In the genomic region with DNA sequence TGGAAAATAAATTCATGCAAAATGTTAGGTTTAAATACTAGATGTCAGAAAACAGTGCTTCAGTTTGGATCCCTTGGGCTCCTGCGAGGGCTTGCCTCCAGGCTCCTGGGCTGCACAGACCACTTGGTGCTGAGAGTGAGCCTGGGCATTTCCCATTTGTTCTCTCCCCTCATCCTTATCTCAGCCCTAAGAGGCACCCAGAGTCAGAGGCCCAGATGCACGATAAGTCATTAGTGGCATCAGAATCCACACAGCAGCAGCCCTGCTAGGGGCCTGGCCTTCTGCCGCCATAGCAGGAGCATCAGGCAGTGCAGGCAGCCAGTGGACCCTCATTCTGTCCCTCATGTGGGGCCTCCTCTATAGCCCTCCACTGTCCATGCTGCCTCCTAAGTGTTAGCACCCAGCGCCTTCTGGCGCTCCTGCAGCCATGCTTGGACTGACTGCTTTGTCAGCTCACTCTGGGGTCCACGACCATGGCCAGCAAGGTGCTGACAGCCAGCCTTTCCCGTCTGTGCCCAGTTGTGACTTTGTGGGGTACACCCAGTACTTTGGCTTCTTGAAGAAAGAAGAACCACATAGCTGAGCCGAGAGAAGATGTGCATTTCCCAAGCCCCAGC, we compare ENCODE assay signal across 30 cellular contexts.
"Had no signal": no experiment of that assay in that cellular context is flagged by ENCODE, and none has a peak within 500 bp of the region (broad histone marks: within the 10 kb centered on the region; RNA-seq: fewer than 3 reads in every experiment).

No MANE protein-coding gene starts in this region.

- DNase-seq: colonic mucosa; effector CD8-positive, alpha-beta T cell; endodermal cell; foreskin fibroblast; gastrocnemius medialis; heart right ventricle; hippocampal formation; immature natural killer cell; mesenchymal stem cell; midbrain; naive thymus-derived CD8-positive, alpha-beta T cell; nephron progenitor cell; occipital lobe; ovary; posterior cingulate gyrus; psoas muscle; right cardiac atrium; sigmoid colon; stimulated activated CD4-positive, alpha-beta T cell treated with anti-CD3 and anti-CD28 coated beads, Interleukin-2, amount 100 ng/mL, for 24 hours; stimulated activated CD4-positive, alpha-beta T cell treated with anti-CD3 and anti-CD28 coated beads, Interleukin-4, amount 100 ng/mL, for 24 hours; transverse colon; upper lobe of right lung; uterus had no signal

- H3K27me3 Mint-ChIP-seq: dendritic cell treated with granulocyte-macrophage colony-stimulating factor and Interleukin-4, amounts not matched to agents 40 ng/mL and 50 ng/mL, for 4 days; stimulated activated naive CD8-positive, alpha-beta T cell treated with anti-CD3 and anti-CD28 coated beads, Interleukin-15, Interleukin-2, amounts not matched to agents 100 ng/mL and 50 ng/mL, for 24 hours had no signal

- H3K36me3 Mint-ChIP-seq: immature natural killer cell; stimulated activated memory B cell treated with anti-CD40 and anti-IgM and Interleukin-4, amounts not matched to agents 10 μg/mL and 1 μg/mL and 100 μg/mL, for 72 hours had no signal

- H3K4me1 ChIP-seq: colonic mucosa, gastrocnemius medialis, heart right ventricle, psoas muscle, transverse colon, upper lobe of right lung, uterus had no signal

- H3K9me3 Mint-ChIP-seq: dendritic cell treated with granulocyte-macrophage colony-stimulating factor and Interleukin-4, amounts not matched to agents 40 ng/mL and 50 ng/mL, for 4 days; endodermal cell; nephron progenitor cell; stimulated activated memory B cell treated with anti-CD40 and anti-IgM and Interleukin-4, amounts not matched to agents 10 μg/mL and 1 μg/mL and 100 μg/mL, for 72 hours; stimulated activated naive CD8-positive, alpha-beta T cell treated with anti-CD3 and anti-CD28 coated beads, Interleukin-15, Interleukin-2, amounts not matched to agents 100 ng/mL and 50 ng/mL, for 24 hours had no signal

- H3K36me3 ChIP-seq: colonic mucosa, gastrocnemius medialis, heart right ventricle, ovary, sigmoid colon, suprapubic skin, transverse colon, upper lobe of right lung, uterus had no signal

- ATAC-seq: esophagus mucosa; gastrocnemius medialis; heart right ventricle; left lobe of liver; naive thymus-derived CD8-positive, alpha-beta T cell; psoas muscle; right cardiac atrium; stimulated activated memory B cell treated with anti-CD40 and anti-IgM and Interleukin-4, amounts not matched to agents 10 μg/mL and 1 μg/mL and 100 μg/mL, for 72 hours; upper lobe of right lung had no signal

- H3K27ac ChIP-seq: colonic mucosa, epithelial cell of prostate, gastrocnemius medialis, heart right ventricle, ovary, psoas muscle, sigmoid colon, suprapubic skin, transverse colon, upper lobe of right lung, uterus had no signal

- H3K27me3 ChIP-seq: colonic mucosa, gastrocnemius medialis, ovary, sigmoid colon, suprapubic skin, transverse colon, upper lobe of right lung, uterus had no signal

- H3K9me3 ChIP-seq: colonic mucosa, gastrocnemius medialis, heart right ventricle, ovary, psoas muscle, sigmoid colon, suprapubic skin, transverse colon, upper lobe of right lung, uterus had no signal

- H3K27ac Mint-ChIP-seq: dendritic cell treated with granulocyte-macrophage colony-stimulating factor and Interleukin-4, amounts not matched to agents 40 ng/mL and 50 ng/mL, for 4 days; endodermal cell; immature natural killer cell; naive thymus-derived CD8-positive, alpha-beta T cell; nephron progenitor cell; stimulated activated memory B cell treated with anti-CD40 and anti-IgM and Interleukin-4, amounts not matched to agents 10 μg/mL and 1 μg/mL and 100 μg/mL, for 72 hours; stimulated activated naive CD8-positive, alpha-beta T cell treated with anti-CD3 and anti-CD28 coated beads, Interleukin-15, Interleukin-2, amounts not matched to agents 100 ng/mL and 50 ng/mL, for 24 hours had no signal

- H3K4me1 Mint-ChIP-seq: endodermal cell; immature natural killer cell; stimulated activated memory B cell treated with anti-CD40 and anti-IgM and Interleukin-4, amounts not matched to agents 10 μg/mL and 1 μg/mL and 100 μg/mL, for 72 hours had no signal

- H3K4me3 Mint-ChIP-seq: dendritic cell treated with granulocyte-macrophage colony-stimulating factor and Interleukin-4, amounts not matched to agents 40 ng/mL and 50 ng/mL, for 4 days; endodermal cell; immature natural killer cell; naive thymus-derived CD8-positive, alpha-beta T cell; nephron progenitor cell; stimulated activated memory B cell treated with anti-CD40 and anti-IgM and Interleukin-4, amounts not matched to agents 10 μg/mL and 1 μg/mL and 100 μg/mL, for 72 hours; stimulated activated naive CD8-positive, alpha-beta T cell treated with anti-CD3 and anti-CD28 coated beads, Interleukin-15, Interleukin-2, amounts not matched to agents 100 ng/mL and 50 ng/mL, for 24 hours had no signal

- H3K4me3 ChIP-seq: colonic mucosa, gastrocnemius medialis, heart right ventricle, ovary, psoas muscle, sigmoid colon, suprapubic skin, transverse colon, upper lobe of right lung, uterus had no signal
